ENCODE assay signal across 8 cellular contexts in genomic region chr6:142301421-142302391, GRCh38. TPM values are rescaled to one million over a fixed set of nuclear protein-coding genes. Genes with fewer than 3 reads are reported as not detected.
DNase-seq lines count a peak whose midpoint lies in the region; ATAC-seq and TF ChIP-seq lines count a peak whose summit lies in the region.

TSS of gene ADGRG6 (plus strand) at chr6:142302007. CDS start at chr6:142302330, 323 bp downstream.

- H3F3A ChIP-seq in GM23338 (replicated peaks; ENCODE audit: low read depth): no peaks in the 10 kb centered on the region

- H3K4me1 ChIP-seq in GM23338 (ENCODE audit: insufficient read depth) (peaks cover 30% of the 10 kb centered on the region), muscle layer of colon (ENCODE audit: insufficient read depth, low read length) (no peaks in the 10 kb centered on the region)

- intact Hi-C loops in activated CD8-positive, alpha-beta T cell treated with anti-CD3 and anti-CD28 coated beads for 36 hours (cut with micrococcal nuclease): loop anchor here (5.0 kb wide), 1 partner anchor 81 kb away; no protein-coding TSS in a partner anchor

- H3K4me3 ChIP-seq in GM23338 (peak within 1 kb of the TSS; percentile 65), epithelial cell of esophagus (ENCODE audit: low read length) (peak within 1 kb of the TSS; percentile 69), muscle layer of colon (ENCODE audit: low read depth in 1 of 2, low read length in 2 of 2) (peak within 1 kb of the TSS; percentile 23 to 26)

- ATAC-seq in GM23338: peak; percentile 91
- peak; percentile 88 for ATAC-seq in activated CD8-positive, alpha-beta T cell treated with anti-CD3 and anti-CD28 coated beads for 36 hours
- ATAC-seq in stimulated activated naive CD8-positive, alpha-beta T cell treated with anti-CD3 and anti-CD28 coated beads, Interleukin-15, amount 100 ng/mL, for 72 hours: peak; percentile 93

- H3K79me2 ChIP-seq in GM23338 (replicated peaks; ENCODE audit: insufficient read depth): no peaks in the 10 kb centered on the region

- no peaks in the 10 kb centered on the region for H3K9me3 Mint-ChIP-seq in GM23338
- no peaks in the 10 kb centered on the region for H3K9me3 Mint-ChIP-seq in activated CD8-positive, alpha-beta T cell treated with anti-CD3 and anti-CD28 coated beads for 36 hours
- H3K9me3 Mint-ChIP-seq in stimulated activated naive CD8-positive, alpha-beta T cell treated with anti-CD3 and anti-CD28 coated beads, Interleukin-15, amount 100 ng/mL, for 72 hours: no peaks in the 10 kb centered on the region

- H3K4me2 ChIP-seq in GM23338: peak within 1 kb of the TSS; percentile 85

- TF ChIP-seq CTCF in GM23338 (conservative IDR thresholded peaks at IDR 0.05; ENCODE audit: low read depth in 2 of 2) (peak in 1 of 2 experiments; percentile 19; a peak in 2 of 4 replicates), epithelial cell of esophagus (IDR thresholded peaks at IDR 0.05; ENCODE audit: insufficient read depth, low read depth, low read length, missing control alignments) (no peak)
- TF ChIP-seq CTCF in activated CD8-positive, alpha-beta T cell treated with anti-CD3 and anti-CD28 coated beads for 36 hours (IDR thresholded peaks at IDR 0.05): peak; percentile 24

- no peaks in the 10 kb centered on the region for H3K36me3 Mint-ChIP-seq in GM23338 (ENCODE audit: low read depth)
- no peaks in the 10 kb centered on the region for H3K36me3 Mint-ChIP-seq in activated CD8-positive, alpha-beta T cell treated with anti-CD3 and anti-CD28 coated beads for 36 hours (ENCODE audit: low read depth)

- no peaks in the 10 kb centered on the region for H4K20me1 ChIP-seq in GM23338 (replicated peaks; ENCODE audit: insufficient read depth)

- H3K36me3 ChIP-seq in GM23338 (ENCODE audit: insufficient read depth) (no peaks in the 10 kb centered on the region), muscle layer of colon (ENCODE audit: insufficient read depth, low read length) (no peaks in the 10 kb centered on the region)

- CTCF ChIA-PET in activated CD8-positive, alpha-beta T cell treated with anti-CD3 and anti-CD28 coated beads for 36 hours (lab: Charles Lee): interaction anchor here (0.5 to 2.1 kb wide), 10 partner anchors 10 to 170 kb away, joined by 3 to 8 read pairs (median 4); no protein-coding TSS in a partner anchor

- no peak within 1 kb of the TSS for H3K27ac Mint-ChIP-seq in GM23338
- no peak within 1 kb of the TSS for H3K27ac Mint-ChIP-seq in activated CD8-positive, alpha-beta T cell treated with anti-CD3 and anti-CD28 coated beads for 36 hours
- peak within 1 kb of the TSS; percentile 38 to 79 for H3K27ac Mint-ChIP-seq in stimulated activated naive CD8-positive, alpha-beta T cell treated with anti-CD3 and anti-CD28 coated beads, Interleukin-15, amount 100 ng/mL, for 72 hours

- POLR2A ChIA-PET in activated CD8-positive, alpha-beta T cell treated with anti-CD3 and anti-CD28 coated beads for 36 hours (lab: Charles Lee): interaction anchor here (0.8 to 1.5 kb wide), 2 partner anchors 54 to 94 kb away, joined by 3 to 4 read pairs; no protein-coding TSS in a partner anchor

- no peaks in the 10 kb centered on the region for H3K9me3 ChIP-seq in muscle layer of colon (ENCODE audit: low read length)

- peaks cover 35% of the 10 kb centered on the region for H3K4me1 Mint-ChIP-seq in GM23338
- peaks cover 6% of the 10 kb centered on the region for H3K4me1 Mint-ChIP-seq in activated CD8-positive, alpha-beta T cell treated with anti-CD3 and anti-CD28 coated beads for 36 hours (ENCODE audit: low read depth)
- peaks cover 21% of the 10 kb centered on the region for H3K4me1 Mint-ChIP-seq in stimulated activated naive CD8-positive, alpha-beta T cell treated with anti-CD3 and anti-CD28 coated beads, Interleukin-15, amount 100 ng/mL, for 72 hours

- H2AFZ ChIP-seq in GM23338: peak within 1 kb of the TSS; percentile 98

- H3K4me3 Mint-ChIP-seq in GM23338: peak within 1 kb of the TSS; percentile 86
- H3K4me3 Mint-ChIP-seq in activated CD8-positive, alpha-beta T cell treated with anti-CD3 and anti-CD28 coated beads for 36 hours: peak within 1 kb of the TSS; percentile 76
- H3K4me3 Mint-ChIP-seq in stimulated activated naive CD8-positive, alpha-beta T cell treated with anti-CD3 and anti-CD28 coated beads, Interleukin-15, amount 100 ng/mL, for 72 hours: peak within 1 kb of the TSS; percentile 87 to 95

- H3K27me3 Mint-ChIP-seq in GM23338 (ENCODE audit: insufficient read depth, low read depth, poor library complexity): peaks cover 33% of the 10 kb centered on the region
- H3K27me3 Mint-ChIP-seq in activated CD8-positive, alpha-beta T cell treated with anti-CD3 and anti-CD28 coated beads for 36 hours: peaks cover 14% of the 10 kb centered on the region
- H3K27me3 Mint-ChIP-seq in stimulated activated naive CD8-positive, alpha-beta T cell treated with anti-CD3 and anti-CD28 coated beads, Interleukin-15, amount 100 ng/mL, for 72 hours: peaks cover 14% of the 10 kb centered on the region

- DNase-seq in ELR (ENCODE audit: low read depth): peak; percentile 74
- peak; percentile 87 for DNase-seq in GM23338 (ENCODE audit: low spot score)
- DNase-seq in LoVo (ENCODE audit: low spot score): peak; percentile 77
- peak; percentile 65 for DNase-seq in activated CD8-positive, alpha-beta T cell treated with anti-CD3 and anti-CD28 coated beads for 36 hours
- peak; percentile 66 for DNase-seq in epithelial cell of esophagus (ENCODE audit: low read depth)
- peak; percentile 67 to 74 for DNase-seq in stimulated activated naive CD8-positive, alpha-beta T cell treated with anti-CD3 and anti-CD28 coated beads, Interleukin-15, amount 100 ng/mL, for 72 hours
- DNase-seq in OCI-M1 (lab: John Stamatoyannopoulos, UW): no peak

- H3K27ac ChIP-seq in GM23338 (ENCODE audit: low read depth) (no peak within 1 kb of the TSS), muscle layer of colon (ENCODE audit: low read depth, low read length) (no peak within 1 kb of the TSS)

- H3K9me2 ChIP-seq in GM23338 (ENCODE audit: insufficient read depth): no peaks in the 10 kb centered on the region

- no peak within 1 kb of the TSS for H3K9ac ChIP-seq in muscle layer of colon (ENCODE audit: low read length)

- H3K27me3 ChIP-seq in GM23338 (ENCODE audit: insufficient read depth): peaks cover 40% of the 10 kb centered on the region
- no peaks in the 10 kb centered on the region for H3K27me3 ChIP-seq in muscle layer of colon (ENCODE audit: control insufficient read depth in 1 of 2, insufficient read depth in 2 of 2, low read length in 2 of 2)

TF ChIP-seq in GM23338, 12 proteins besides CTCF, POLR2A, EP300 and RAD21 (continues in another document):
- TF ChIP-seq STAT1 (IDR thresholded peaks at IDR 0.05; ENCODE audit: unreplicated experiment): no peak
- no peak for TF ChIP-seq REST (IDR thresholded peaks at IDR 0.05; ENCODE audit: unreplicated experiment)
- TF ChIP-seq NANOG (IDR thresholded peaks at IDR 0.05; ENCODE audit: borderline replicate concordance): no peak
- no peak for TF ChIP-seq EZH2phosphoT487 (IDR thresholded peaks at IDR 0.05; ENCODE audit: unreplicated experiment)

RNA-seq across cellular contexts. Expression of gene ADGRG6, which starts in this region (rescaled TPM):
- 4.9 and 7.7 TPM in 2 replicates for total RNA-seq in GM23338 (2014; rRNA removed; shearing (Covaris generic))
- 1.3 and 1.8 TPM in 2 replicates for polyA plus RNA-seq in GM23338 (2016; fragmentation: Nextera tagmentation; extraction: Ambion mirVana)
- 1 to 10 TPM; 1.3 to 1.5 TPM for total RNA-seq in activated CD8-positive, alpha-beta T cell treated with anti-CD3 and anti-CD28 coated beads for 36 hours

Comparison
In these comparisons a context has a peak if more than half of its experiments do, and no peak if none do; other contexts are left out.
1. H3K27ac Mint-ChIP-seq: peak in stimulated activated naive CD8-positive, alpha-beta T cell treated with anti-CD3 and anti-CD28 coated beads, Interleukin-15, amount 100 ng/mL, for 72 hours (2 of 2); none in GM23338 (single experiment) and activated CD8-positive, alpha-beta T cell treated with anti-CD3 and anti-CD28 coated beads for 36 hours (single experiment).
2. Peak in every context shown above with its lines, with median percentiles within 50 percentile points of each other: ATAC-seq, H3K4me3 ChIP-seq and H3K4me3 Mint-ChIP-seq.